In the genomic region with DNA sequence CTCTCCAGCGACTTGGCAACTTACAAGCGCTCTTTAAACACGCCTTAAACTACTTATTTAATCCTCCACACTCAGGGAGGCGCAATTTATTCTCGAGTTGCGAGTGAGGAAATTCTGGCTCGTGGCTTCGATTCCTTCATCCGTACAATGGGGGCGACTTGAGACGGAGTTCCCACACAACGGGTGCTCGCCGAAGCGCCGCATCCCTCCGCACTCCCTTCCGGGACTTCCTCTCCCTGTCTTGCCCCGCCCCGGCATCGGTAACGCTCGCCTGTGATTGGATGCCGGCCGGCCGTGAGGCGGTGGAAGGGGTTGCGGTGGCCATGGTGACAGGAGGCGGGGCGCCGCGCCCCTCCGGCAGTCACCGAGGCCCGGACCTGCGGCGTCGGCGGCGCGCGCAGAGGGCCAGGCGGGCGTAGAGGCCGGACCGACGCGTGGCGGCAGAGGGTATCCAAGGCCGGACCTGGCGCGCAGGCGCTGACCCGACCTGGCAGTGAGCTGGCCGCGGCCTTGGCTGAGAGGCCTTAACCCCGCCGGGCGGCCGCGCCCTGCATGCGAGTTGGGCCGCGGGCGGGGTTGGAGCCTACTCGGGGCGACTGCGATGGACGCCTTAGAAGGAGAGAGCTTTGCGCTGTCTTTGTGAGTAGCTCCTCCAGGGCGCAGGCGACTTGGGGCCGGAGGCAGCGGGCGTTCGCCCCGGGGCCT, we compare ENCODE assay signal across 1 cellular context.
TF ChIP-seq lines count a peak whose summit lies in the region.

A gene (plus strand): TSS at position 493 of the 705 bp plus-strand sequence. CDS start 109 bp downstream, at position 602.

TF ChIP-seq in K562, 482 proteins besides CTCF, POLR2A, EP300 and RAD21 (continued from another document and continues in another):
- TF ChIP-seq, protein P1, sequence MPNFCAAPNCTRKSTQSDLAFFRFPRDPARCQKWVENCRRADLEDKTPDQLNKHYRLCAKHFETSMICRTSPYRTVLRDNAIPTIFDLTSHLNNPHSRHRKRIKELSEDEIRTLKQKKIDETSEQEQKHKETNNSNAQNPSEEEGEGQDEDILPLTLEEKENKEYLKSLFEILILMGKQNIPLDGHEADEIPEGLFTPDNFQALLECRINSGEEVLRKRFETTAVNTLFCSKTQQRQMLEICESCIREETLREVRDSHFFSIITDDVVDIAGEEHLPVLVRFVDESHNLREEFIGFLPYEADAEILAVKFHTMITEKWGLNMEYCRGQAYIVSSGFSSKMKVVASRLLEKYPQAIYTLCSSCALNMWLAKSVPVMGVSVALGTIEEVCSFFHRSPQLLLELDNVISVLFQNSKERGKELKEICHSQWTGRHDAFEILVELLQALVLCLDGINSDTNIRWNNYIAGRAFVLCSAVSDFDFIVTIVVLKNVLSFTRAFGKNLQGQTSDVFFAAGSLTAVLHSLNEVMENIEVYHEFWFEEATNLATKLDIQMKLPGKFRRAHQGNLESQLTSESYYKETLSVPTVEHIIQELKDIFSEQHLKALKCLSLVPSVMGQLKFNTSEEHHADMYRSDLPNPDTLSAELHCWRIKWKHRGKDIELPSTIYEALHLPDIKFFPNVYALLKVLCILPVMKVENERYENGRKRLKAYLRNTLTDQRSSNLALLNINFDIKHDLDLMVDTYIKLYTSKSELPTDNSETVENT (CRISPR knock-in tag; IDR thresholded peaks at IDR 0.05) = no peak; the same call in 1 of the 2 replicates
- peak; percentile 100 for TF ChIP-seq ZFX (CRISPR knock-in tag; IDR thresholded peaks at IDR 0.05)
- 0 out of 2 replicates have a peak, but pooled peaks have one; percentile 42 for TF ChIP-seq KLF6 (CRISPR knock-in tag; IDR thresholded peaks at IDR 0.05; ENCODE audit: borderline replicate concordance)
- peak; percentile 83; the same call in 1 of the 2 replicates for TF ChIP-seq ZNF263 (CRISPR knock-in tag; IDR thresholded peaks at IDR 0.05; ENCODE audit: borderline replicate concordance)
- no peak for TF ChIP-seq SRSF7 (optimal IDR thresholded peaks at IDR 0.05; ENCODE audit: low read depth, low read length)
- no peak for TF ChIP-seq TRIM28 (IDR thresholded peaks at IDR 0.05)
- 0 out of 2 replicates have a peak, but pooled peaks have one; percentile 4 for TF ChIP-seq NFIC (IDR thresholded peaks at IDR 0.05)
- no peak for TF ChIP-seq SMARCC2 (IDR thresholded peaks at IDR 0.05; ENCODE audit: low read depth)
- TF ChIP-seq SREBF2 (CRISPR knock-in tag; IDR thresholded peaks at IDR 0.05) = no peak
- no peak for TF ChIP-seq ZNF431 (CRISPR knock-in tag; IDR thresholded peaks at IDR 0.05)
- TF ChIP-seq ZSCAN32 (CRISPR knock-in tag; IDR thresholded peaks at IDR 0.05) = peak; percentile 83
- TF ChIP-seq GABPB1 (CRISPR knock-in tag; IDR thresholded peaks at IDR 0.05) = peak; percentile 89
- TF ChIP-seq HCFC1 (IDR thresholded peaks at IDR 0.05; ENCODE audit: low read depth, low read length) = 0 out of 2 replicates have a peak, but pooled peaks have one; percentile 12
- peak in 1 of 2 experiments; percentile 12; a peak in 1 of 3 replicates for TF ChIP-seq CBX3 (IDR thresholded peaks at IDR 0.05; ENCODE audit: borderline replicate concordance in 1 of 2, low read length in 2 of 2)
- no peak for TF ChIP-seq HMG20A (CRISPR knock-in tag; conservative IDR thresholded peaks at IDR 0.05)
- TF ChIP-seq MYC (IDR thresholded peaks at IDR 0.05; ENCODE audit: low read depth, low read length) = peak; percentile 60; the same call in 1 of the 2 replicates
- TF ChIP-seq MYC (CRISPR knock-in tag; IDR thresholded peaks at IDR 0.05; ENCODE audit: borderline replicate concordance, low read depth) = no peak
- peak; percentile 52 for TF ChIP-seq PCBP1 (IDR thresholded peaks at IDR 0.05; ENCODE audit: low read depth, low read length, poor library complexity, severe bottlenecking)
- peak; percentile 11; the same call in 1 of the 2 replicates for TF ChIP-seq JUND (IDR thresholded peaks at IDR 0.05; ENCODE audit: borderline replicate concordance, low read depth, low read length)
- peak; percentile 45; the same call in 1 of the 3 replicates for TF ChIP-seq JUND (tag; IDR thresholded peaks at IDR 0.05; ENCODE audit: borderline replicate concordance, low read depth, low read length)
- TF ChIP-seq, protein P2, sequence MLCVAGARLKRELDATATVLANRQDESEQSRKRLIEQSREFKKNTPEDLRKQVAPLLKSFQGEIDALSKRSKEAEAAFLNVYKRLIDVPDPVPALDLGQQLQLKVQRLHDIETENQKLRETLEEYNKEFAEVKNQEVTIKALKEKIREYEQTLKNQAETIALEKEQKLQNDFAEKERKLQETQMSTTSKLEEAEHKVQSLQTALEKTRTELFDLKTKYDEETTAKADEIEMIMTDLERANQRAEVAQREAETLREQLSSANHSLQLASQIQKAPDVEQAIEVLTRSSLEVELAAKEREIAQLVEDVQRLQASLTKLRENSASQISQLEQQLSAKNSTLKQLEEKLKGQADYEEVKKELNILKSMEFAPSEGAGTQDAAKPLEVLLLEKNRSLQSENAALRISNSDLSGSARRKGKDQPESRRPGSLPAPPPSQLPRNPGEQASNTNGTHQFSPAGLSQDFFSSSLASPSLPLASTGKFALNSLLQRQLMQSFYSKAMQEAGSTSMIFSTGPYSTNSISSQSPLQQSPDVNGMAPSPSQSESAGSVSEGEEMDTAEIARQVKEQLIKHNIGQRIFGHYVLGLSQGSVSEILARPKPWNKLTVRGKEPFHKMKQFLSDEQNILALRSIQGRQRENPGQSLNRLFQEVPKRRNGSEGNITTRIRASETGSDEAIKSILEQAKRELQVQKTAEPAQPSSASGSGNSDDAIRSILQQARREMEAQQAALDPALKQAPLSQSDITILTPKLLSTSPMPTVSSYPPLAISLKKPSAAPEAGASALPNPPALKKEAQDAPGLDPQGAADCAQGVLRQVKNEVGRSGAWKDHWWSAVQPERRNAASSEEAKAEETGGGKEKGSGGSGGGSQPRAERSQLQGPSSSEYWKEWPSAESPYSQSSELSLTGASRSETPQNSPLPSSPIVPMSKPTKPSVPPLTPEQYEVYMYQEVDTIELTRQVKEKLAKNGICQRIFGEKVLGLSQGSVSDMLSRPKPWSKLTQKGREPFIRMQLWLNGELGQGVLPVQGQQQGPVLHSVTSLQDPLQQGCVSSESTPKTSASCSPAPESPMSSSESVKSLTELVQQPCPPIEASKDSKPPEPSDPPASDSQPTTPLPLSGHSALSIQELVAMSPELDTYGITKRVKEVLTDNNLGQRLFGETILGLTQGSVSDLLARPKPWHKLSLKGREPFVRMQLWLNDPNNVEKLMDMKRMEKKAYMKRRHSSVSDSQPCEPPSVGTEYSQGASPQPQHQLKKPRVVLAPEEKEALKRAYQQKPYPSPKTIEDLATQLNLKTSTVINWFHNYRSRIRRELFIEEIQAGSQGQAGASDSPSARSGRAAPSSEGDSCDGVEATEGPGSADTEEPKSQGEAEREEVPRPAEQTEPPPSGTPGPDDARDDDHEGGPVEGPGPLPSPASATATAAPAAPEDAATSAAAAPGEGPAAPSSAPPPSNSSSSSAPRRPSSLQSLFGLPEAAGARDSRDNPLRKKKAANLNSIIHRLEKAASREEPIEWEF (CRISPR knock-in tag; IDR thresholded peaks at IDR 0.05) = no peak
- no peak for TF ChIP-seq ZNF551 (CRISPR knock-in tag; IDR thresholded peaks at IDR 0.05)
- peak; percentile 99 for TF ChIP-seq CTBP1 (IDR thresholded peaks at IDR 0.05; ENCODE audit: borderline replicate concordance)
- TF ChIP-seq EGR1 (conservative IDR thresholded peaks at IDR 0.05) = 0 out of 2 replicates have a peak, but pooled peaks have one; percentile 12
- no peak for TF ChIP-seq PTRF (tag; IDR thresholded peaks at IDR 0.05)
- TF ChIP-seq, protein P3, sequence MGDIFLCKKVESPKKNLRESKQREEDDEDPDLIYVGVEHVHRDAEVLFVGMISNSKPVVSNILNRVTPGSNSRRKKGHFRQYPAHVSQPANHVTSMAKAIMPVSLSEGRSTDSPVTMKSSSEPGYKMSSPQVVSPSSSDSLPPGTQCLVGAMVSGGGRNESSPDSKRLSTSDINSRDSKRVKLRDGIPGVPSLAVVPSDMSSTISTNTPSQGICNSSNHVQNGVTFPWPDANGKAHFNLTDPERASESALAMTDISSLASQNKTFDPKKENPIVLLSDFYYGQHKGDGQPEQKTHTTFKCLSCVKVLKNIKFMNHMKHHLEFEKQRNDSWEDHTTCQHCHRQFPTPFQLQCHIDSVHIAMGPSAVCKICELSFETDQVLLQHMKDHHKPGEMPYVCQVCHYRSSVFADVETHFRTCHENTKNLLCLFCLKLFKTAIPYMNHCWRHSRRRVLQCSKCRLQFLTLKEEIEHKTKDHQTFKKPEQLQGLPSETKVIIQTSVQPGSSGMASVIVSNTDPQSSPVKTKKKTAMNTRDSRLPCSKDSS (IDR thresholded peaks at IDR 0.05; ENCODE audit: low read depth, partially characterized antibody) = peak; percentile 92
- peak; percentile 23; the same call in 1 of the 2 replicates for TF ChIP-seq SMARCA4 (IDR thresholded peaks at IDR 0.05)
- TF ChIP-seq RBM22 (IDR thresholded peaks at IDR 0.05; ENCODE audit: low read depth, low read length, poor library complexity, severe bottlenecking) = peak; percentile 89
- TF ChIP-seq ZKSCAN8 (CRISPR knock-in tag; IDR thresholded peaks at IDR 0.05) = no peak
- TF ChIP-seq, protein P4, sequence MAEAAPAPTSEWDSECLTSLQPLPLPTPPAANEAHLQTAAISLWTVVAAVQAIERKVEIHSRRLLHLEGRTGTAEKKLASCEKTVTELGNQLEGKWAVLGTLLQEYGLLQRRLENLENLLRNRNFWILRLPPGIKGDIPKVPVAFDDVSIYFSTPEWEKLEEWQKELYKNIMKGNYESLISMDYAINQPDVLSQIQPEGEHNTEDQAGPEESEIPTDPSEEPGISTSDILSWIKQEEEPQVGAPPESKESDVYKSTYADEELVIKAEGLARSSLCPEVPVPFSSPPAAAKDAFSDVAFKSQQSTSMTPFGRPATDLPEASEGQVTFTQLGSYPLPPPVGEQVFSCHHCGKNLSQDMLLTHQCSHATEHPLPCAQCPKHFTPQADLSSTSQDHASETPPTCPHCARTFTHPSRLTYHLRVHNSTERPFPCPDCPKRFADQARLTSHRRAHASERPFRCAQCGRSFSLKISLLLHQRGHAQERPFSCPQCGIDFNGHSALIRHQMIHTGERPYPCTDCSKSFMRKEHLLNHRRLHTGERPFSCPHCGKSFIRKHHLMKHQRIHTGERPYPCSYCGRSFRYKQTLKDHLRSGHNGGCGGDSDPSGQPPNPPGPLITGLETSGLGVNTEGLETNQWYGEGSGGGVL (CRISPR knock-in tag; IDR thresholded peaks at IDR 0.05) = no peak
- TF ChIP-seq FUS (optimal IDR thresholded peaks at IDR 0.05; ENCODE audit: low read depth, low read length) = peak; percentile 32
- TF ChIP-seq TAF7 (tag; IDR thresholded peaks at IDR 0.05) = 0 out of 2 replicates have a peak, but pooled peaks have one; percentile 27
- no peak for TF ChIP-seq ZNF23 (CRISPR knock-in tag; IDR thresholded peaks at IDR 0.05)
- TF ChIP-seq MTA3 (IDR thresholded peaks at IDR 0.05; ENCODE audit: borderline replicate concordance) = peak; percentile 38; the same call in 1 of the 2 replicates
- peak in 1 of 2 experiments; percentile 77; a peak in 1 of 4 replicates for TF ChIP-seq KDM4B (IDR thresholded peaks at IDR 0.05; ENCODE audit: borderline replicate concordance in 2 of 2, low read depth in 1 of 2)
